Comparison of ENCODE assay signal across 17 cellular contexts in the genomic region with DNA sequence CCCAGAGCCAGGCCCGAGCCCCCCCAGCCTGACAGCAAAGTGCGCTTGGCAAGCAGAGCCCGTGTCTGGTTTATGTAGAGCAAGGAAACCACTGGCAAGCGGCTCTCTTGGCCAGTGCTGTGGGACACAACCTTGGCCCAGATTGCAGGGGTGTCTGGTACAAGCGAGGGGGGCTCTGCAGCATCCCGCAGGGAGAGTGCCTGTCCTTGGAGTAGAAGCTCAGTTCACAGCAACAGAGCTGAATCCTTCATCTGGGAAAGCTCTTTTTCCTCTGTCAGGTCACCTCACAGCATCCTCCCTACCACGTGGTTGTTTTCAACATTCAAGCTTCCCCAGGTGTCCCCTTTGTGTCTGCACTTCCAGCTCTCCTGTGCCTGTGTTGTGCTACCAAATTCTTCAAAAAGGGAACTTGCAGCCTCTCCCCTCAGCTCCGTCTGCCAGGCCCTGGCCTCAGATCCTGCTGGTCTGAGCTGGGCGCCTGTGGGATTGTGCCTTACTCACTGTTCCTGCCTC.
DNase-seq lines count a peak whose midpoint lies in the region; ATAC-seq and TF ChIP-seq lines count a peak whose summit lies in the region.
"Had no signal": no experiment of that assay in that cellular context is flagged by ENCODE, and none has a peak within 500 bp of the region (broad histone marks: within the 10 kb centered on the region; RNA-seq: fewer than 3 reads in every experiment).

No MANE protein-coding gene starts in this region.

- H3K36me3 Mint-ChIP-seq in nephron (ENCODE audit: low read depth), result no peaks in the 10 kb centered on the region
- H3K36me3 Mint-ChIP-seq: activated naive CD4-positive, alpha-beta T cell treated with anti-CD3 and anti-CD28 coated beads, Interleukin-2, amount 50 U/mL, for 24 hours had no signal

- intact Hi-C loops in Right ventricle myocardium inferior (cut with DNase I) (no loop called here), heart right ventricle (cut with DNase I) (no loop called here), testis (cut with DNase I; ENCODE audit: low total_unique reads) (no loop called here)

- no peaks in the 10 kb centered on the region for H3K4me1 ChIP-seq in right atrium auricular region
- peaks cover 0 to 9% (median 0%) of the 10 kb centered on the region in 9 donors for H3K4me1 ChIP-seq in heart right ventricle
- H3K4me1 ChIP-seq in testis, result peaks cover 31% of the 10 kb centered on the region
- H3K4me1 ChIP-seq: BE2C, Caco-2, vagina had no signal

- peaks cover 16% of the 10 kb centered on the region for H3K27me3 Mint-ChIP-seq in nephron (ENCODE audit: low read depth)

- H3K4me1 Mint-ChIP-seq in nephron, result peaks cover 29% of the 10 kb centered on the region
- H3K4me1 Mint-ChIP-seq: activated naive CD4-positive, alpha-beta T cell treated with anti-CD3 and anti-CD28 coated beads, Interleukin-2, amount 50 U/mL, for 24 hours had no signal

- peak; percentile 71 for DNase-seq in Right ventricle myocardium inferior (ENCODE audit: missing footprints)
- no peak for DNase-seq in right atrium auricular region (ENCODE audit: low spot score)
- peak; percentile 35 to 54 for DNase-seq in heart right ventricle
- peak; percentile 84 for DNase-seq in testis
- DNase-seq in germinal center (ENCODE audit: low spot score), result no peak
- DNase-seq in activated CD8-positive, alpha-beta memory T cell treated with anti-CD3 and anti-CD28 coated beads for 24 hours, result no peak
- DNase-seq: activated CD4-positive, CD25-positive, alpha-beta regulatory T cell treated with anti-CD3 and anti-CD28 coated beads, Interleukin-2, amount 50 U/mL, for 72 hours; activated T-cell treated with anti-CD3 and anti-CD28 coated beads, Interleukin-2, amount 50 U/mL, for 48 hours; BE2C; Caco-2; NCI-H1092 treated with DMSO at 0.1 percent for 48 hours; nephron progenitor cell; retina had no signal

- H3K27ac Mint-ChIP-seq in nephron, result peak overlapping the region in 2 of 3 experiments; percentile 39 to 60
- H3K27ac Mint-ChIP-seq: activated naive CD4-positive, alpha-beta T cell treated with anti-CD3 and anti-CD28 coated beads, Interleukin-2, amount 50 U/mL, for 24 hours; nephron progenitor cell had no signal

- ATAC-seq in Right ventricle myocardium inferior (peak; percentile 83), heart right ventricle (peak; percentile 65 to 95 (median 74)), GM21529 (IDR thresholded peaks at IDR 0.05; ENCODE audit: unreplicated experiment) (no peak)

- 46 to 53% methylated on average over 9 of the region's 9 CpGs for WGBS in heart right ventricle, 2 donors
- WGBS in testis, 2 donors, result 29 to 38% methylated on average over 9 of the region's 9 CpGs

- no peak overlapping the region for H3K27ac ChIP-seq in right atrium auricular region
- H3K27ac ChIP-seq in heart right ventricle, result no peak overlapping the region
- H3K27ac ChIP-seq in testis, result no peak overlapping the region
- H3K27ac ChIP-seq: vagina had no signal

- H3K4me3 Mint-ChIP-seq in nephron, result no peak overlapping the region
- H3K4me3 Mint-ChIP-seq: activated naive CD4-positive, alpha-beta T cell treated with anti-CD3 and anti-CD28 coated beads, Interleukin-2, amount 50 U/mL, for 24 hours; nephron progenitor cell had no signal

- H3K9me3 ChIP-seq in right atrium auricular region (no peaks in the 10 kb centered on the region), heart right ventricle (peaks cover 0 to 13% (median 0%) of the 10 kb centered on the region in 11 donors), testis (no peaks in the 10 kb centered on the region)
- H3K9me3 ChIP-seq: BE2C, Caco-2, vagina had no signal

- H3K4me3 ChIP-seq in right atrium auricular region, result no peak overlapping the region
- no peak overlapping the region for H3K4me3 ChIP-seq in heart right ventricle
- no peak overlapping the region for H3K4me3 ChIP-seq in testis
- H3K4me3 ChIP-seq: vagina had no signal

- peaks cover 8% of the 10 kb centered on the region for H3K9me3 Mint-ChIP-seq in nephron

- no peaks in the 10 kb centered on the region for H3K27me3 ChIP-seq in right atrium auricular region
- peaks cover 0 to 14% (median 0%) of the 10 kb centered on the region in 7 donors for H3K27me3 ChIP-seq in heart right ventricle
- no peaks in the 10 kb centered on the region for H3K27me3 ChIP-seq in testis
- H3K27me3 ChIP-seq: vagina had no signal

- TF ChIP-seq CTCF in right atrium auricular region (IDR thresholded peaks at IDR 0.05) (no peak), heart right ventricle (IDR thresholded peaks at IDR 0.05) (no peak), nephron (IDR thresholded peaks at IDR 0.05; ENCODE audit: unreplicated experiment in 3 of 3) (no peak), testis (IDR thresholded peaks at IDR 0.05) (no peak)

- TF ChIP-seq POLR2A in testis (IDR thresholded peaks at IDR 0.05), result no peak

- H3K36me3 ChIP-seq in right atrium auricular region (no peaks in the 10 kb centered on the region), heart right ventricle (no peaks in the 10 kb centered on the region), testis (ENCODE audit: low read depth, missing control alignments) (no peaks in the 10 kb centered on the region)
- H3K36me3 ChIP-seq: BE2C, vagina had no signal

Comparison
In these comparisons a context has a peak if more than half of its experiments do, and no peak if none do; other contexts are left out.
1. DNase-seq: peak in Right ventricle myocardium inferior (single experiment), heart right ventricle (2 of 2) and testis (single experiment); none in right atrium auricular region (single experiment), germinal center (single experiment) and activated CD8-positive, alpha-beta memory T cell treated with anti-CD3 and anti-CD28 coated beads for 24 hours (single experiment).